16 cellular contexts compared by ENCODE assay signal in the genomic region with DNA sequence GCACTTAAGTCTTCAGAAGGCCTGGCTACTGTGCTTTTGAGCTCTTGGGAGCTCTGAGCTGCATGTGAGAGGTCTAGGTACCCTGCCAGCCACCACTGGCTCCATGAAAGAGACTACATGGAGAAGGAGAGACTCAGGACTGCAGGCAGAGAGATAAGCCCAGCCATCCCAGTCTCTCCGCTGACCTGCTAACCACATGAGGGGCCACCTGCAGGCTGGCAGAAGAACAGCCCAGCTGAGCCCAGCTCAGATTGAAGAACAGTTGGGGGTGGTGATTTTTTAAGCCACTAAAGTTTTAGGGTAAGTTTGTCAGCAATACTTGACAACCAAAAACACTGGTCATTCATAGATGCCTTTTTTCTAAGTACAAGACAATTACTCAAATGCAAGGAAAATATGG.
"Had no signal": no experiment of that assay in that cellular context is flagged by ENCODE, and none has a peak within 500 bp of the region (broad histone marks: within the 10 kb centered on the region; RNA-seq: fewer than 3 reads in every experiment).

No MANE protein-coding gene starts in this region.

- H3K36me3 ChIP-seq: adrenal gland, left lung had no signal

- H3K4me3 ChIP-seq: adrenal gland, left lung, mucosa of descending colon had no signal

- H3K4me3 Mint-ChIP-seq: activated CD4-positive, alpha-beta memory T cell treated with anti-CD3 and anti-CD28 coated beads, Interleukin-2, amount 10 ng/mL, durations not matched to agents 7 days and 5 days; activated CD4-positive, alpha-beta T cell treated with anti-CD3 and anti-CD28 coated beads for 36 hours; activated naive CD4-positive, alpha-beta T cell treated with anti-CD3 and anti-CD28 coated beads, Interleukin-2, amount 50 U/mL, for 24 hours; activated T-cell treated with anti-CD3 and anti-CD28 coated beads, Interleukin-2, amount 50 U/mL, for 24 hours; naive thymus-derived CD4-positive, alpha-beta T cell had no signal

- H3K4me1 Mint-ChIP-seq: activated CD4-positive, alpha-beta memory T cell treated with anti-CD3 and anti-CD28 coated beads, Interleukin-2, amount 10 ng/mL, durations not matched to agents 7 days and 5 days; activated CD4-positive, alpha-beta T cell treated with anti-CD3 and anti-CD28 coated beads for 36 hours; activated naive CD4-positive, alpha-beta T cell treated with anti-CD3 and anti-CD28 coated beads, Interleukin-2, amount 50 U/mL, for 24 hours; naive thymus-derived CD4-positive, alpha-beta T cell had no signal

- H3K27ac ChIP-seq: adrenal gland, left lung, VCaP had no signal

- H3K27me3 ChIP-seq: adrenal gland, left lung had no signal

- ATAC-seq: activated CD4-positive, alpha-beta T cell treated with anti-CD3 and anti-CD28 coated beads for 36 hours; esophagus mucosa; left lung; mucosa of descending colon; naive thymus-derived CD4-positive, alpha-beta T cell; stimulated activated naive CD8-positive, alpha-beta T cell treated with anti-CD3 and anti-CD28 coated beads, Interleukin-15, Interleukin-2, amounts not matched to agents 100 U/mL and 50 U/mL, for 24 hours had no signal

- H3K36me3 Mint-ChIP-seq: activated naive CD4-positive, alpha-beta T cell treated with anti-CD3 and anti-CD28 coated beads, Interleukin-2, amount 50 U/mL, for 24 hours; naive thymus-derived CD4-positive, alpha-beta T cell had no signal

- DNase-seq: activated CD4-positive, alpha-beta memory T cell treated with anti-CD3 and anti-CD28 coated beads, Interleukin-2, amount 10 ng/mL, durations not matched to agents 7 days and 5 days; activated CD4-positive, alpha-beta T cell treated with anti-CD3 and anti-CD28 coated beads for 36 hours; activated effector memory CD4-positive, alpha-beta T cell treated with Interleukin-2 at 50 U/mL for 16 hours; activated T-cell treated with anti-CD3 and anti-CD28 coated beads, Interleukin-2, amount 50 U/mL, for 24 hours; adrenal gland; left lung; mucosa of descending colon; naive thymus-derived CD4-positive, alpha-beta T cell; posterior cingulate gyrus; small intestine; stimulated activated naive CD8-positive, alpha-beta T cell treated with anti-CD3 and anti-CD28 coated beads, Interleukin-15, Interleukin-2, amounts not matched to agents 100 U/mL and 50 U/mL, for 24 hours; T-helper 9 cell; trophoblast cell had no signal

- H3K27ac Mint-ChIP-seq: activated CD4-positive, alpha-beta memory T cell treated with anti-CD3 and anti-CD28 coated beads, Interleukin-2, amount 10 ng/mL, durations not matched to agents 7 days and 5 days; activated CD4-positive, alpha-beta T cell treated with anti-CD3 and anti-CD28 coated beads for 36 hours; activated naive CD4-positive, alpha-beta T cell treated with anti-CD3 and anti-CD28 coated beads, Interleukin-2, amount 50 U/mL, for 24 hours; activated T-cell treated with anti-CD3 and anti-CD28 coated beads, Interleukin-2, amount 50 U/mL, for 24 hours; naive thymus-derived CD4-positive, alpha-beta T cell had no signal

- H3K27me3 Mint-ChIP-seq: activated CD4-positive, alpha-beta memory T cell treated with anti-CD3 and anti-CD28 coated beads, Interleukin-2, amount 10 ng/mL, durations not matched to agents 7 days and 5 days; activated CD4-positive, alpha-beta T cell treated with anti-CD3 and anti-CD28 coated beads for 36 hours; activated naive CD4-positive, alpha-beta T cell treated with anti-CD3 and anti-CD28 coated beads, Interleukin-2, amount 50 U/mL, for 24 hours; activated T-cell treated with anti-CD3 and anti-CD28 coated beads, Interleukin-2, amount 50 U/mL, for 24 hours; naive thymus-derived CD4-positive, alpha-beta T cell had no signal

- H3K4me1 ChIP-seq: adrenal gland, left lung had no signal
